Comparison of ENCODE assay signal across 1 cellular context in the genomic region with DNA sequence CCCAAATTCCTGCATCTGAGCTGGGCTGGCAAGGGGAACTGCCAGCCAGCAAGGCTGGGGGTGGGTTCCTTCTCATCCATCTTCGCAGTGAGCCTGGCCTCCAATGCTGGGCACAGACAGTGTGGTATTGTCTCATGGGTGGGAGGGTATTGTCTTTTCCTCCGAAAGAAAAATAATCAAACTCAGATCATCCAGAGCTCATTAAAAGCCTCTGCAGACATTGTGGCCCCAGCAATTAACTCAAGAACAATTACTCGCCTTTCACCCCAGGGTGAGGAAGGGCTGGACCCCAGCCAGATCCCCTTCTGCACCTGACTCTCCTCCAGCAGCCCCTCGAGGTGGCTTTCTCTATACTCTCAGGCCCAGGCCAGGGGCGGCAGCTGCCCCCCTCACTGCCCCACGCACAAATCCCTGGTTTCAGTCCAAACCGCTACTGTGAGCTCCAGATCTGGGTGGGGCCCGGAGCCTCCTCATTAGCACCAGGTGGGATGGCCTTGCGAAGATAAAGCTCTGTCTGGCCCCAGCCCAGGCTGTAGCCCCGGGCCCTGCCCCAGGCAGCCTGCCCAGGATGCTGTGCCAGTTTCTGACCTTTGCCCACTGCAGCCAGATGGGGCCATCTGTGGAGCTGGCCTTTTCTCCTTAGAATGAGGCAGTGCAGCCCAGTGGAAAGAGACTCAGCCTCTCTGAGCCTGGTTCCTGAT.
TF ChIP-seq lines count a peak whose summit lies in the region.

No MANE protein-coding gene starts in this region.

TF ChIP-seq in Ishikawa, 13 proteins besides CTCF, POLR2A, EP300 and RAD21 (continued from another document):
- no peak for TF ChIP-seq MAX (IDR thresholded peaks at IDR 0.05)
